32 cellular contexts compared by ENCODE assay signal in the genomic region with DNA sequence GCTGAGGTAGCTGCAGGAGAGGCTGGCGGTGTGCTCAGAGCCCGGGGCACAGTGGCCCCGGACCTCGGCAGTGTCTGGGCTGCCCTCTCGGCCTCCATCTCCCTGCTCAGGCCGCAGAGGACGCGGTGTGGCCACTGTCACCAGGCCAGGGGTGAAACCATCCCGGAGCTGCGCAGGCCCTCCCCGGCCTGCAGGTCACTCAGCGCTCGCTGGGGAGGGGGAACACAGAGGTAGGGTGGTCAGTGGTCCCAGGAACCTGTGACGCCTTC. TPM values are rescaled to one million over a fixed set of nuclear protein-coding genes. Genes with fewer than 3 reads are reported as not detected.
"Had no signal": no experiment of that assay in that cellular context is flagged by ENCODE, and none has a peak within 500 bp of the region (broad histone marks: within the 10 kb centered on the region; RNA-seq: fewer than 3 reads in every experiment).

No MANE protein-coding gene starts in this region.

- H3K27ac ChIP-seq: ovary, psoas muscle, sigmoid colon, thoracic aorta, transverse colon, upper lobe of right lung, uterus had no signal

- H3K9me3 ChIP-seq: mucosa of descending colon, ovary, psoas muscle, sigmoid colon, thoracic aorta, transverse colon, upper lobe of right lung, uterus had no signal

- FAIRE-seq: endometrium, frontal cortex had no signal

- H3K4me3 Mint-ChIP-seq: effector memory CD8-positive, alpha-beta T cell; immature natural killer cell; mesothelial cell of epicardium; naive B cell; natural killer cell treated with Interleukin-12 subunit alpha and Interleukin-12 subunit beta and Interleukin-15 and Interleukin-18, amount 100 ng/mL, for 72 hours; neural crest cell; stimulated activated effector memory CD8-positive, alpha-beta T cell treated with anti-CD3 and anti-CD28 coated beads, Interleukin-12 subunit alpha, Interleukin-12 subunit beta, amount 100 ng/mL, for 72 hours had no signal

- H3K4me3 ChIP-seq: mucosa of descending colon, ovary, psoas muscle, sigmoid colon, thoracic aorta, transverse colon, upper lobe of right lung, uterus had no signal

- ATAC-seq: effector memory CD8-positive, alpha-beta T cell; mucosa of descending colon; natural killer cell treated with Interleukin-12 subunit alpha and Interleukin-12 subunit beta and Interleukin-15 and Interleukin-18, amount 100 ng/mL, for 72 hours; psoas muscle; stimulated activated effector memory CD8-positive, alpha-beta T cell treated with anti-CD3 and anti-CD28 coated beads, Interleukin-12 subunit alpha, Interleukin-12 subunit beta, amount 100 ng/mL, for 72 hours; upper lobe of right lung had no signal

- H3K27me3 Mint-ChIP-seq: naive B cell; natural killer cell treated with Interleukin-12 subunit alpha and Interleukin-12 subunit beta and Interleukin-15 and Interleukin-18, amount 100 ng/mL, for 72 hours had no signal

- H3K27ac Mint-ChIP-seq: effector memory CD8-positive, alpha-beta T cell; immature natural killer cell; mesothelial cell of epicardium; naive B cell; natural killer cell treated with Interleukin-12 subunit alpha and Interleukin-12 subunit beta and Interleukin-15 and Interleukin-18, amount 100 ng/mL, for 72 hours had no signal

- H3K4me1 Mint-ChIP-seq: immature natural killer cell; mesothelial cell of epicardium; naive B cell; neural crest cell; stimulated activated effector memory CD8-positive, alpha-beta T cell treated with anti-CD3 and anti-CD28 coated beads, Interleukin-12 subunit alpha, Interleukin-12 subunit beta, amount 100 ng/mL, for 72 hours had no signal

- H3K9me3 Mint-ChIP-seq: effector memory CD8-positive, alpha-beta T cell; immature natural killer cell; mesothelial cell of epicardium; naive B cell; natural killer cell treated with Interleukin-12 subunit alpha and Interleukin-12 subunit beta and Interleukin-15 and Interleukin-18, amount 100 ng/mL, for 72 hours; neural crest cell; stimulated activated effector memory CD8-positive, alpha-beta T cell treated with anti-CD3 and anti-CD28 coated beads, Interleukin-12 subunit alpha, Interleukin-12 subunit beta, amount 100 ng/mL, for 72 hours had no signal

- H3K27me3 ChIP-seq: ovary, sigmoid colon, transverse colon, upper lobe of right lung, uterus had no signal

- DNase-seq: cortex of kidney; effector memory CD8-positive, alpha-beta T cell; erythroblast; hypothalamus; immature natural killer cell; islet precursor cell; mesenchymal stem cell; naive B cell; nucleus accumbens; ovary; psoas muscle; right cardiac atrium; sigmoid colon; stimulated activated CD4-positive, alpha-beta T cell treated with anti-CD3 and anti-CD28 coated beads, Interleukin-2, amount 100 ng/mL, for 24 hours; stimulated activated CD4-positive, alpha-beta T cell treated with anti-CD3 and anti-CD28 coated beads, Interleukin-4, amount 100 ng/mL, for 24 hours; stimulated activated naive CD4-positive, alpha-beta T cell treated with Interleukin-2 at 50 U/mL for 16 hours; transverse colon; upper lobe of right lung; uterus had no signal

- H3K36me3 Mint-ChIP-seq: immature natural killer cell; mesothelial cell of epicardium; naive B cell; natural killer cell treated with Interleukin-12 subunit alpha and Interleukin-12 subunit beta and Interleukin-15 and Interleukin-18, amount 100 ng/mL, for 72 hours; stimulated activated effector memory CD8-positive, alpha-beta T cell treated with anti-CD3 and anti-CD28 coated beads, Interleukin-12 subunit alpha, Interleukin-12 subunit beta, amount 100 ng/mL, for 72 hours had no signal

- H3K36me3 ChIP-seq: ovary, sigmoid colon, thoracic aorta, transverse colon, upper lobe of right lung, uterus had no signal

- H3K4me1 ChIP-seq: psoas muscle, sigmoid colon, upper lobe of right lung, uterus had no signal

RNA-seq across cellular contexts. Expression of a gene that starts 53.7 kb away (rescaled TPM):
- total RNA-seq: dermis microvascular lymphatic vessel endothelial cell, fibroblast of villous mesenchyme, left lobe of liver, sigmoid colon, skeletal muscle tissue had no signal
- polyA plus RNA-seq: liver had no signal
